ENCODE assay signal across 14 cellular contexts in genomic region chr5:54289769-54290168, GRCh38. TPM values are rescaled to one million over a fixed set of nuclear protein-coding genes. Genes with fewer than 3 reads are reported as not detected.
DNase-seq lines count a peak whose midpoint lies in the region; ATAC-seq and TF ChIP-seq lines count a peak whose summit lies in the region.
"Had no signal": no experiment of that assay in that cellular context is flagged by ENCODE, and none has a peak within 500 bp of the region (broad histone marks: within the 10 kb centered on the region; RNA-seq: fewer than 3 reads in every experiment).

No MANE protein-coding gene starts in this region.

- H3K36me3 ChIP-seq in GM23338 (ENCODE audit: insufficient read depth) (no peaks in the 10 kb centered on the region), SK-N-MC (ENCODE audit: insufficient read depth, low read length) (no peaks in the 10 kb centered on the region), mucosa of descending colon (ENCODE audit: low read depth) (no peaks in the 10 kb centered on the region)

- H3K9me3 Mint-ChIP-seq in GM23338 = no peaks in the 10 kb centered on the region
- H3K9me3 Mint-ChIP-seq: H9 had no signal

- H2AFZ ChIP-seq in GM23338 = no peak overlapping the region

- H3K27ac Mint-ChIP-seq in GM23338 = no peak overlapping the region; the same call in 1 of the 2 replicates
- H3K27ac Mint-ChIP-seq: CD14-positive monocyte; CD8-positive, alpha-beta T cell had no signal

- H3K4me1 Mint-ChIP-seq in GM23338 = peaks cover 52% of the 10 kb centered on the region

- H4K20me1 ChIP-seq in GM23338 (replicated peaks; ENCODE audit: insufficient read depth) = no peaks in the 10 kb centered on the region; the same call in 1 of the 2 replicates

- no peaks in the 10 kb centered on the region for H3K9me3 ChIP-seq in SK-N-MC (ENCODE audit: low read depth, low read length)
- H3K9me3 ChIP-seq in mucosa of descending colon = no peaks in the 10 kb centered on the region
- H3K9me3 ChIP-seq: Caco-2 had no signal

- H3K4me1 ChIP-seq in GM23338 (ENCODE audit: insufficient read depth) = peaks cover 30% of the 10 kb centered on the region
- peaks cover 21% of the 10 kb centered on the region for H3K4me1 ChIP-seq in mucosa of descending colon (ENCODE audit: low read depth)

- H3K9me2 ChIP-seq in GM23338 (ENCODE audit: insufficient read depth) = no peaks in the 10 kb centered on the region

- no peak for TF ChIP-seq CTCF in GM23338 (conservative IDR thresholded peaks at IDR 0.05; ENCODE audit: low read depth in 2 of 2)
- no peak for TF ChIP-seq CTCF in mucosa of descending colon (IDR thresholded peaks at IDR 0.05)
- no peak for TF ChIP-seq CTCF in dorsolateral prefrontal cortex (IDR thresholded peaks at IDR 0.05 in 54 of 56, conservative IDR thresholded peaks at IDR 0.05 in 2 of 56; ENCODE audit: low read depth in 1 of 56, partially characterized antibody in 56 of 56)

- H3K4me3 ChIP-seq in GM23338 (no peak overlapping the region), SK-N-MC (peak overlapping the region; percentile 9; the same call in 1 of the 2 replicates), mucosa of descending colon (no peak overlapping the region), dorsolateral prefrontal cortex (no peak overlapping the region)

- ATAC-seq in GM23338 = peak; percentile 69
- peak; percentile 12 for ATAC-seq in mucosa of descending colon
- no peak for ATAC-seq in activated CD4-positive, CD25-positive, alpha-beta regulatory T cell treated with anti-CD3 and anti-CD28 coated beads, Interleukin-2, amount 50 U/mL, for 24 hours
- ATAC-seq: CD8-positive, alpha-beta T cell; HepG2 had no signal

- peak; percentile 28 for DNase-seq in GM23338 (ENCODE audit: low spot score)
- DNase-seq in SK-N-MC (ENCODE audit: low read depth, low spot score) = no peak
- peak; percentile 8 for DNase-seq in germinal center (ENCODE audit: low spot score)
- DNase-seq in mucosa of descending colon = no peak
- no peak for DNase-seq in NCI-H1092 treated with DMSO at 0.1 percent for 48 hours (lab: John Stamatoyannopoulos, UW)
- no peak for DNase-seq in COR-L47 (lab: John Stamatoyannopoulos, UW)
- DNase-seq in dorsolateral prefrontal cortex = no peak
- DNase-seq: Caco-2; CD8-positive, alpha-beta T cell; GOT3; H9 had no signal

- no peaks in the 10 kb centered on the region for H3F3A ChIP-seq in GM23338 (replicated peaks; ENCODE audit: low read depth)

- intact Hi-C loops in mucosa of descending colon (cut with DNase I, micrococcal nuclease) = no loop called here
- intact Hi-C loops in dorsolateral prefrontal cortex (cut with DNase I) = no loop called here

- no peaks in the 10 kb centered on the region for H3K27me3 ChIP-seq in GM23338 (ENCODE audit: insufficient read depth)
- H3K27me3 ChIP-seq in dorsolateral prefrontal cortex = no peaks in the 10 kb centered on the region

- H3K27me3 Mint-ChIP-seq in GM23338 (ENCODE audit: insufficient read depth, low read depth, poor library complexity) = no peaks in the 10 kb centered on the region

- H3K27ac ChIP-seq in GM23338 (ENCODE audit: low read depth) (no peak overlapping the region), SK-N-MC (peak overlapping the region; percentile 73; the same call in 1 of the 2 replicates), dorsolateral prefrontal cortex (no peak overlapping the region)

- no peak overlapping the region for H3K4me3 Mint-ChIP-seq in GM23338
- H3K4me3 Mint-ChIP-seq: CD14-positive monocyte; CD8-positive, alpha-beta T cell; H9 had no signal

- no peaks in the 10 kb centered on the region for H3K36me3 Mint-ChIP-seq in GM23338 (ENCODE audit: low read depth)

- H3K9ac ChIP-seq in SK-N-MC (ENCODE audit: insufficient read length) = no peak overlapping the region

- peaks cover 84% of the 10 kb centered on the region for H3K79me2 ChIP-seq in GM23338 (replicated peaks; ENCODE audit: insufficient read depth)

- peak overlapping the region; percentile 50; the same call in 1 of the 2 replicates for H3K4me2 ChIP-seq in GM23338

TF ChIP-seq in GM23338, 12 proteins besides CTCF, POLR2A, EP300 and RAD21 (continues in another document):
- TF ChIP-seq NANOG (IDR thresholded peaks at IDR 0.05; ENCODE audit: borderline replicate concordance) (no peak), ETS1 (IDR thresholded peaks at IDR 0.05) (no peak), POLR2AphosphoS5 (IDR thresholded peaks at IDR 0.05; ENCODE audit: low read depth) (no peak), STAT1 (IDR thresholded peaks at IDR 0.05; ENCODE audit: unreplicated experiment) (no peak), EZH2phosphoT487 (IDR thresholded peaks at IDR 0.05; ENCODE audit: unreplicated experiment) (no peak), CREB1 (CRISPR knock-in tag; IDR thresholded peaks at IDR 0.05; ENCODE audit: low read depth) (no peak), ZNF462 (CRISPR knock-in tag; IDR thresholded peaks at IDR 0.05) (no peak), ZNF331 (CRISPR knock-in tag; IDR thresholded peaks at IDR 0.05; ENCODE audit: low read depth) (no peak), JUNB (IDR thresholded peaks at IDR 0.05; ENCODE audit: unreplicated experiment) (no peak), ZNF114 (CRISPR knock-in tag; IDR thresholded peaks at IDR 0.05) (no peak), EZH2 (IDR thresholded peaks at IDR 0.05; ENCODE audit: low read depth, unreplicated experiment) (no peak)

RNA-seq across cellular contexts. Expression of gene ARL15, which starts 20.6 kb away (rescaled TPM):
- total RNA-seq in GM23338 (2014; rRNA removed; shearing (Covaris generic)) = 34.5 and 54.0 TPM in 2 replicates
- 12.1 and 13.0 TPM in 2 replicates for polyA plus RNA-seq in GM23338 (2016; fragmentation: Nextera tagmentation; extraction: Ambion mirVana)
- total RNA-seq in mucosa of descending colon (10 to 100 TPM; 21.2 to 34.8 (median 30.1) TPM), dorsolateral prefrontal cortex (10 to 100 TPM; 16.5 to 55.0 (median 31.4) TPM)

Comparison
In these comparisons a context has a peak if more than half of its experiments do, and no peak if none do; other contexts are left out.
1. ATAC-seq: peak in GM23338 (single experiment) and mucosa of descending colon (single experiment); none in activated CD4-positive, CD25-positive, alpha-beta regulatory T cell treated with anti-CD3 and anti-CD28 coated beads, Interleukin-2, amount 50 U/mL, for 24 hours (0 of 2).
2. DNase-seq: peak in GM23338 (single experiment) and germinal center (single experiment); none in SK-N-MC (single experiment), mucosa of descending colon (0 of 3), NCI-H1092 treated with DMSO at 0.1 percent for 48 hours (single experiment), COR-L47 (single experiment) and dorsolateral prefrontal cortex (0 of 10).